Comparison of ENCODE assay signal across 26 cellular contexts in the genomic region with DNA sequence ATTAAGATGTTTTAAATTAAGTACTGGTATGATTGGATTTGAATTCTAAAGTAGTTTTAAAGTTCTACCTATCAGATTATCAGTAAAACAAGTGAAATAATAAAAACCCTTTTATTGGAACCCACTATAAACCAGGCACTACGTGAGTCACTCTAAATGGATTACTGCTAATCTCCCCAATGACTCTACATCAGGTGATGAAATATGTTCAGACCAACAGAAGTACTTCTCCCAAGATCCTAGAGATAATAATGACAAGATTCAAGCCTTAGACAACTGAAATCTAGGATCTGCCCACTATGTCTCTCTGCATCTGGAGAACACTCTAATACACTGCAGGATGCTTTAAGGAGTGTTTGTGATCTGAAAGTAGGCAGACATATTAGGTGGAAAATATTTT.
"Had no signal": no experiment of that assay in that cellular context is flagged by ENCODE, and none has a peak within 500 bp of the region (broad histone marks: within the 10 kb centered on the region; RNA-seq: fewer than 3 reads in every experiment).

No MANE protein-coding gene starts in this region.

- H3K4me3 ChIP-seq: colonic mucosa, dorsolateral prefrontal cortex, esophagus squamous epithelium, heart right ventricle, lung, neural progenitor cell, spleen, testis, uterus had no signal

- H2AFZ ChIP-seq: neural progenitor cell had no signal

- FAIRE-seq: astrocyte, endothelial cell of umbilical vein, kidney, TTC549 had no signal

- H3K27me3 ChIP-seq: colonic mucosa, dorsolateral prefrontal cortex, esophagus squamous epithelium, heart right ventricle, neural progenitor cell, spleen, testis, uterus had no signal

- H3K9ac ChIP-seq: neural progenitor cell had no signal

- DNase-seq: activated CD4-positive, alpha-beta T cell treated with anti-CD3 and anti-CD28 coated beads, Interleukin-2, amount 10 ng/mL, durations not matched to agents 7 days and 5 days; activated CD4-positive, CD25-positive, alpha-beta regulatory T cell treated with anti-CD3 and anti-CD28 coated beads, Interleukin-2, amount 50 U/mL, for 72 hours; activated T-cell treated with anti-CD3 and anti-CD28 coated beads, Interleukin-2, amount 50 U/mL, for 1 hour; colonic mucosa; dorsolateral prefrontal cortex; effector memory CD8-positive, alpha-beta T cell; esophagus squamous epithelium; heart right ventricle; kidney; naive thymus-derived CD4-positive, alpha-beta T cell; posterior cingulate gyrus; spleen; stimulated activated CD4-positive, alpha-beta T cell treated with anti-CD3 and anti-CD28 coated beads, Interleukin-4, amount 100 ng/mL, for 1 hour; stimulated activated naive CD4-positive, alpha-beta T cell; testis; trophoblast cell; uterus; WERI-Rb-1 had no signal

- H3K4me2 ChIP-seq: neural progenitor cell had no signal

- ATAC-seq: activated naive CD4-positive, alpha-beta T cell treated with anti-CD3 and anti-CD28 coated beads, Interleukin-2, amount 50 U/mL, for 72 hours; effector memory CD8-positive, alpha-beta T cell; heart right ventricle; left lobe of liver; naive thymus-derived CD4-positive, alpha-beta T cell; sciatic nerve had no signal

- H3K36me3 ChIP-seq: colonic mucosa, esophagus squamous epithelium, heart right ventricle, neural progenitor cell, spleen, uterus, WERI-Rb-1 had no signal

- H3K4me1 ChIP-seq: colonic mucosa, esophagus squamous epithelium, heart right ventricle, neural progenitor cell, spleen, testis, uterus had no signal

- H3K27ac ChIP-seq: colonic mucosa, dorsolateral prefrontal cortex, esophagus squamous epithelium, heart right ventricle, neural progenitor cell, spleen, testis, uterus, WERI-Rb-1 had no signal

- H3K9me3 ChIP-seq: esophagus squamous epithelium, testis, uterus had no signal
